ENCODE assay signal across 14 cellular contexts in genomic region chr5:154541553-154541952, GRCh38.
DNase-seq lines count a peak whose midpoint lies in the region; ATAC-seq and TF ChIP-seq lines count a peak whose summit lies in the region.
"Had no signal": no experiment of that assay in that cellular context is flagged by ENCODE, and none has a peak within 500 bp of the region (broad histone marks: within the 10 kb centered on the region; RNA-seq: fewer than 3 reads in every experiment).

No MANE protein-coding gene starts in this region.

- H3K27ac ChIP-seq in 22Rv1: no peak overlapping the region
- H3K27ac ChIP-seq in RWPE2 (ENCODE audit: poor library complexity, severe bottlenecking): no peak overlapping the region
- H3K27ac ChIP-seq: dorsolateral prefrontal cortex, pancreas, tibial nerve had no signal

- H3K27me3 ChIP-seq in RWPE2 (ENCODE audit: insufficient read depth, poor library complexity, severe bottlenecking): peaks cover 5% of the 10 kb centered on the region

- DNase-seq in RWPE2 (ENCODE audit: low spot score) (no peak), iPS-NIHi7 (ENCODE audit: extremely low spot score) (peak; percentile 75), germinal center (ENCODE audit: low spot score) (no peak)
- DNase-seq: activated CD4-positive, alpha-beta T cell treated with anti-CD3 and anti-CD28 coated beads for 36 hours; DND-41; dorsolateral prefrontal cortex; NCI-H1417 had no signal

- H3K9me3 ChIP-seq in RWPE2 (ENCODE audit: severe bottlenecking): no peaks in the 10 kb centered on the region
- H3K9me3 ChIP-seq: pancreas, tibial nerve had no signal

- no peaks in the 10 kb centered on the region for H3K4me1 ChIP-seq in RWPE2 (ENCODE audit: insufficient read depth, poor library complexity, severe bottlenecking)
- H3K4me1 ChIP-seq: pancreas had no signal

- no peak overlapping the region for H3K4me3 ChIP-seq in RWPE2 (ENCODE audit: severe bottlenecking)
- H3K4me3 ChIP-seq: dorsolateral prefrontal cortex, pancreas, tibial nerve had no signal

- ATAC-seq in RWPE2 (ENCODE audit: low read depth): no peak; the same call in 2 of the 3 replicates
- ATAC-seq in HG03571 (IDR thresholded peaks at IDR 0.05; ENCODE audit: unreplicated experiment): no peak
- no peak for ATAC-seq in HG03342 (IDR thresholded peaks at IDR 0.05; ENCODE audit: unreplicated experiment)
- no peak for ATAC-seq in GM21390 (IDR thresholded peaks at IDR 0.05; ENCODE audit: unreplicated experiment)
- ATAC-seq: activated CD4-positive, alpha-beta T cell treated with anti-CD3 and anti-CD28 coated beads for 36 hours; pancreas had no signal

- peak; percentile 15; the same call in 1 of the 2 replicates for TF ChIP-seq CTCF in 22Rv1 (IDR thresholded peaks at IDR 0.05)
- peak; percentile 62 for TF ChIP-seq CTCF in GM12873 (IDR thresholded peaks at IDR 0.05; ENCODE audit: insufficient read depth, low read depth, low read length, missing control alignments)
- peak; percentile 24 for TF ChIP-seq CTCF in RWPE2 (IDR thresholded peaks at IDR 0.05; ENCODE audit: poor library complexity, severe bottlenecking)

- no peaks in the 10 kb centered on the region for H3K36me3 ChIP-seq in RWPE2 (ENCODE audit: low read depth)
- H3K36me3 ChIP-seq: pancreas, tibial nerve had no signal
